ENCODE assay signal across 8 cellular contexts in genomic region chr13:29923554-29924481, GRCh38.
DNase-seq lines count a peak whose midpoint lies in the region; ATAC-seq, FAIRE-seq and TF ChIP-seq lines count a peak whose summit lies in the region.

No MANE protein-coding gene starts in this region.

- TF ChIP-seq CTCF in A673 (conservative IDR thresholded peaks at IDR 0.05; ENCODE audit: low read depth, low read length) (peak; percentile 87), nephron progenitor cell (IDR thresholded peaks at IDR 0.05) (peak; percentile 62)

- H3K27ac ChIP-seq in A673 (ENCODE audit: low read depth, low read length, poor library complexity, severe bottlenecking), result no peak overlapping the region

- H3K9me3 Mint-ChIP-seq in nephron progenitor cell, result no peaks in the 10 kb centered on the region
- no peaks in the 10 kb centered on the region for H3K9me3 Mint-ChIP-seq in stimulated activated naive CD8-positive, alpha-beta T cell treated with anti-CD3 and anti-CD28 coated beads, Interleukin-15, amount 100 ng/mL, for 72 hours
- no peaks in the 10 kb centered on the region for H3K9me3 Mint-ChIP-seq in activated T-helper 2 cell treated with anti-CD3 and anti-CD28 coated beads, Interferon-gamma antibody, Interleukin-2, Interleukin-4, amounts not matched to agents 10 μg/mL and 5 μg/mL and 100 μg/mL, durations not matched to agents 14 hours and 24 hours and 36 hours

- no peak overlapping the region for H3K27ac Mint-ChIP-seq in nephron progenitor cell
- H3K27ac Mint-ChIP-seq in stimulated activated naive CD8-positive, alpha-beta T cell treated with anti-CD3 and anti-CD28 coated beads, Interleukin-15, amount 100 ng/mL, for 72 hours, result no peak overlapping the region
- H3K27ac Mint-ChIP-seq in activated T-helper 2 cell treated with anti-CD3 and anti-CD28 coated beads, Interferon-gamma antibody, Interleukin-2, Interleukin-4, amounts not matched to agents 10 μg/mL and 5 μg/mL and 100 μg/mL, durations not matched to agents 14 hours and 24 hours and 36 hours, result no peak overlapping the region

- no peak overlapping the region for H3K4me3 Mint-ChIP-seq in nephron progenitor cell
- no peak overlapping the region for H3K4me3 Mint-ChIP-seq in stimulated activated naive CD8-positive, alpha-beta T cell treated with anti-CD3 and anti-CD28 coated beads, Interleukin-15, amount 100 ng/mL, for 72 hours
- H3K4me3 Mint-ChIP-seq in activated T-helper 2 cell treated with anti-CD3 and anti-CD28 coated beads, Interferon-gamma antibody, Interleukin-2, Interleukin-4, amounts not matched to agents 10 μg/mL and 5 μg/mL and 100 μg/mL, durations not matched to agents 14 hours and 24 hours and 36 hours (ENCODE audit: low read depth), result no peak overlapping the region

- peak; percentile 60 for DNase-seq in A673 (ENCODE audit: low spot score)
- peak; percentile 33 for DNase-seq in GM19239 (ENCODE audit: insufficient read length, low spot score)
- peak; percentile 68 for DNase-seq in NCI-H774 (lab: John Stamatoyannopoulos, UW)
- peak; percentile 74 for DNase-seq in activated T-cell treated with anti-CD3 and anti-CD28 coated beads for 48 hours (ENCODE audit: low read depth)
- DNase-seq in fibroblast of gingiva (ENCODE audit: low read depth), result peak; percentile 92
- no peak for DNase-seq in nephron progenitor cell
- peak; percentile 43 to 58 for DNase-seq in stimulated activated naive CD8-positive, alpha-beta T cell treated with anti-CD3 and anti-CD28 coated beads, Interleukin-15, amount 100 ng/mL, for 72 hours
- no peak for DNase-seq in activated T-helper 2 cell treated with anti-CD3 and anti-CD28 coated beads, Interferon-gamma antibody, Interleukin-2, Interleukin-4, amounts not matched to agents 10 μg/mL and 5 μg/mL and 100 μg/mL, durations not matched to agents 14 hours and 24 hours and 36 hours (ENCODE audit: low spot score)

- H3K4me1 ChIP-seq in A673 (ENCODE audit: insufficient read depth, low read length, poor library complexity, severe bottlenecking), result peaks cover 4% of the 10 kb centered on the region

- H3K9me3 ChIP-seq in A673 (ENCODE audit: low read depth, low read length, poor library complexity, severe bottlenecking), result no peaks in the 10 kb centered on the region

- H3K4me1 Mint-ChIP-seq in nephron progenitor cell, result peaks cover 30% of the 10 kb centered on the region
- H3K4me1 Mint-ChIP-seq in stimulated activated naive CD8-positive, alpha-beta T cell treated with anti-CD3 and anti-CD28 coated beads, Interleukin-15, amount 100 ng/mL, for 72 hours, result peaks cover 23% of the 10 kb centered on the region
- H3K4me1 Mint-ChIP-seq in activated T-helper 2 cell treated with anti-CD3 and anti-CD28 coated beads, Interferon-gamma antibody, Interleukin-2, Interleukin-4, amounts not matched to agents 10 μg/mL and 5 μg/mL and 100 μg/mL, durations not matched to agents 14 hours and 24 hours and 36 hours (ENCODE audit: low read depth), result peaks cover 19% of the 10 kb centered on the region

- H3K27me3 Mint-ChIP-seq in nephron progenitor cell (ENCODE audit: low read depth, poor library complexity), result peaks cover 2% of the 10 kb centered on the region
- no peaks in the 10 kb centered on the region for H3K27me3 Mint-ChIP-seq in stimulated activated naive CD8-positive, alpha-beta T cell treated with anti-CD3 and anti-CD28 coated beads, Interleukin-15, amount 100 ng/mL, for 72 hours
- H3K27me3 Mint-ChIP-seq in activated T-helper 2 cell treated with anti-CD3 and anti-CD28 coated beads, Interferon-gamma antibody, Interleukin-2, Interleukin-4, amounts not matched to agents 10 μg/mL and 5 μg/mL and 100 μg/mL, durations not matched to agents 14 hours and 24 hours and 36 hours (ENCODE audit: low read depth), result peaks cover 7% of the 10 kb centered on the region

- POLR2A ChIA-PET in A673 (lab: Charles Lee; ENCODE audit: low non-redundant PET), result interaction anchor here (0.6 kb wide), 1 partner anchor 266 kb away, joined by 5 read pairs; no protein-coding TSS in a partner anchor

- no peaks in the 10 kb centered on the region for H3K36me3 Mint-ChIP-seq in nephron progenitor cell (ENCODE audit: low read depth)
- no peaks in the 10 kb centered on the region for H3K36me3 Mint-ChIP-seq in activated T-helper 2 cell treated with anti-CD3 and anti-CD28 coated beads, Interferon-gamma antibody, Interleukin-2, Interleukin-4, amounts not matched to agents 10 μg/mL and 5 μg/mL and 100 μg/mL, durations not matched to agents 14 hours and 24 hours and 36 hours (ENCODE audit: low read depth)

- H3K4me3 ChIP-seq in A673 (ENCODE audit: low read depth, low read length, poor library complexity, severe bottlenecking), result no peak overlapping the region

- FAIRE-seq in GM19239 (lab: Jason Lieb, UNC), result no peak

- no peaks in the 10 kb centered on the region for H3K27me3 ChIP-seq in A673 (replicated peaks; ENCODE audit: insufficient read depth, low read depth, low read length, poor library complexity)

- intact Hi-C loops in A673 (cut with micrococcal nuclease; ENCODE audit: unreplicated experiment), result loop anchor here (10.0 kb wide), 1 partner anchor 149 kb away; no protein-coding TSS in a partner anchor
- intact Hi-C loops in activated T-helper 2 cell treated with anti-CD3 and anti-CD28 coated beads, Interferon-gamma antibody, Interleukin-2, Interleukin-4, amounts not matched to agents 10 μg/mL and 5 μg/mL and 100 μg/mL, durations not matched to agents 14 hours and 24 hours and 36 hours (cut with micrococcal nuclease), result no loop called here

- ATAC-seq in stimulated activated naive CD8-positive, alpha-beta T cell treated with anti-CD3 and anti-CD28 coated beads, Interleukin-15, amount 100 ng/mL, for 72 hours, result peak; percentile 91

- CTCF ChIA-PET in A673 (lab: Charles Lee), result no interaction called here

- H3K36me3 ChIP-seq in A673 (ENCODE audit: insufficient read depth, low read length, poor library complexity, severe bottlenecking), result no peaks in the 10 kb centered on the region

- no TSS peak for BruUV-seq in A673 (replicated peaks; lab: Mats Ljungman, UMichigan)

Comparison
In these comparisons a context has a peak if more than half of its experiments do, and no peak if none do; other contexts are left out.
1. DNase-seq: peak in A673 (single experiment), GM19239 (single experiment), NCI-H774 (single experiment), activated T-cell treated with anti-CD3 and anti-CD28 coated beads for 48 hours (single experiment), fibroblast of gingiva (single experiment) and stimulated activated naive CD8-positive, alpha-beta T cell treated with anti-CD3 and anti-CD28 coated beads, Interleukin-15, amount 100 ng/mL, for 72 hours (2 of 2); none in nephron progenitor cell (single experiment) and activated T-helper 2 cell treated with anti-CD3 and anti-CD28 coated beads, Interferon-gamma antibody, Interleukin-2, Interleukin-4, amounts not matched to agents 10 μg/mL and 5 μg/mL and 100 μg/mL, durations not matched to agents 14 hours and 24 hours and 36 hours (single experiment).